Comparison of ENCODE assay signal across 15 cellular contexts in the genomic region with DNA sequence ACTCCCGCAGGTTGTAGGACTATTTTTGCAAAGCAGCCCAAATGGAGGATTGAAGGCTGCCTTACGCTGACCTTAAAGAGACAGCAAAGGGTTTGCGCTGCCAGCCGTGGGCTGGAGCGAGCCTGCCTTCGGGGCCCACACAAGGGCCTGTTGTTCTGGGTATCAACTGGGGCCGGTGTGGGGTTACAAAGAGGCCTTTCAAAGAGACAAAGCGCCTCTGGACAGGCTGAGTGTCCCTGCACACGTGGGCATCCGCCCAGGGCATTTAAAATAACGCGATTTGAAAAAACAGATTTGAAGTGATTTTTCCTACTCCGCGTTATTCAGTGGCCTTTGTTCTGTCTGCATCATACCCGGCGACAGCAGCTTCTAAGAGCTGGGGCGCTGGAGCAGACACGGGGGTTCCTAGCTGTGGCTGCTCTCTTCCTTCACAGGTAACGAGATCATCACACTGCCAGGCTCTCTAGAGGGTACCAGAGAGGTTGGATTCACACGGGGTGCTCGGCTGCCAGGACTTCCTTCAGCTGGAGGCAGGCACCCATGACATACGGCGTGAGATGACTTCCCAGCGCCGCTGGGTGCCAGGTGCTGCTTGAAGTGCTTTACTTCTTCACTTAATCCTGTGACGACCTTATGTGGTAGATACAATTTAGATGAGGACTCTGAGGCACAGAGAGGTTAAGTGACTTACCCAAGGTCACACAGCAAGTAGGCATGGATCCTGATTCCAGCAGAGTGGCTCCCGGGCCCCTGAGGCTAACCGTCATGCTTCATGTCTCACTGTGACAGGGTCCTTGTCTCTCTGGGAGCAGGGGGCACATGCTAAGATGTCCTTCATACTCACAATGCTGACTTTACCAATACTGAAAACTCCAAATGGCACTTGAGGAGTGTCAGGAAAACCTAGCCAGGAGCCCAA. TPM values are rescaled to one million over a fixed set of nuclear protein-coding genes. Genes with fewer than 3 reads are reported as not detected.
A peak's percentile ranks its signal among the peaks of the same experiment; 100 is the strongest.
DNase-seq lines count a peak whose midpoint lies in the region; ATAC-seq and TF ChIP-seq lines count a peak whose summit lies in the region.
"Had no signal": no experiment of that assay in that cellular context is flagged by ENCODE, and none has a peak within 500 bp of the region (broad histone marks: within the 10 kb centered on the region; RNA-seq: fewer than 3 reads in every experiment).

No MANE protein-coding gene starts in this region.

- intact Hi-C loops in CD4-positive, alpha-beta memory T cell (cut with micrococcal nuclease) = no loop called here

- TF ChIP-seq CTCF in HEK293 (tag by site-specific recombination; IDR thresholded peaks at IDR 0.05) = no peak

- H3K9me3 Mint-ChIP-seq in CD4-positive, alpha-beta memory T cell = no peaks in the 10 kb centered on the region

- H3K27ac ChIP-seq in HEK293 (ENCODE audit: extremely low read depth, low read depth, low read length) = no peak overlapping the region
- no peak overlapping the region for H3K27ac ChIP-seq in CD4-positive, alpha-beta memory T cell (ENCODE audit: low read depth, low read length)
- H3K27ac ChIP-seq: foreskin keratinocyte had no signal

- H3K27me3 ChIP-seq in CD4-positive, alpha-beta memory T cell (ENCODE audit: insufficient read depth, low read length) = no peaks in the 10 kb centered on the region

- H3K36me3 ChIP-seq in HEK293 (ENCODE audit: control insufficient read depth in 2 of 2, insufficient read depth in 1 of 2, low read length in 2 of 2) = no peaks in the 10 kb centered on the region
- no peaks in the 10 kb centered on the region for H3K36me3 ChIP-seq in CD4-positive, alpha-beta memory T cell (ENCODE audit: insufficient read depth, low read length)

- POLR2A ChIA-PET in HEK293 (lab: Yijun Ruan, JAX) = no interaction called here
- POLR2A ChIA-PET in CD4-positive, alpha-beta memory T cell (lab: Charles Lee; ENCODE audit: partially characterized antibody) = interaction anchor here (17.6 kb wide), 1 partner anchor 19 kb away, joined by 225 read pairs; no protein-coding TSS in a partner anchor

- H3K4me1 ChIP-seq in HEK293 (ENCODE audit: control insufficient read depth, insufficient read depth, low read length) = no peaks in the 10 kb centered on the region
- H3K4me1 ChIP-seq in CD4-positive, alpha-beta memory T cell (ENCODE audit: insufficient read depth, low read length) = peaks cover 57% of the 10 kb centered on the region

- H3K4me3 Mint-ChIP-seq in CD4-positive, alpha-beta memory T cell = no peak overlapping the region
- H3K4me3 Mint-ChIP-seq: B cell had no signal

- H3K36me3 Mint-ChIP-seq in CD4-positive, alpha-beta memory T cell = peaks cover 10 to 14% of the 10 kb centered on the region in 2 donors

- peak; percentile 0 for DNase-seq in 8988T
- DNase-seq in foreskin melanocyte = peak; percentile 93
- DNase-seq in nucleus accumbens (lab: John Stamatoyannopoulos, UW) = peak in 50 of 56 donors; percentile 61 to 94 (median 86)
- no peak for DNase-seq in NCI-H1436 treated with DMSO at 0.1 percent for 48 hours (lab: John Stamatoyannopoulos, UW)
- DNase-seq in CD4-positive, alpha-beta memory T cell = no peak
- DNase-seq: foreskin keratinocyte, NCI-H524 treated with DMSO at 0.1 percent for 48 hours, T1000 had no signal

- CTCF ChIA-PET in HEK293 (lab: Yijun Ruan, JAX) = interaction anchor here (0.5 to 0.7 kb wide), 2 partner anchors 35 to 916 kb away, joined by 3 to 4 read pairs; no protein-coding TSS in a partner anchor
- CTCF ChIA-PET in CD4-positive, alpha-beta memory T cell (lab: Charles Lee; ENCODE audit: partially characterized antibody) = interaction anchor here (1.0 to 8.2 kb wide), 4 partner anchors 18 to 34 kb away, joined by 5 to 61 read pairs (median 12); no protein-coding TSS in a partner anchor

- no peak overlapping the region for H3K4me3 ChIP-seq in HEK293 (ENCODE audit: low read depth, low read length)
- H3K4me3 ChIP-seq in CD4-positive, alpha-beta memory T cell (ENCODE audit: low read length in 2 of 2) = no peak overlapping the region

- H3K9me3 ChIP-seq in HEK293 (ENCODE audit: control insufficient read depth, insufficient read depth, low read depth, low read length) = no peaks in the 10 kb centered on the region
- H3K9me3 ChIP-seq in CD4-positive, alpha-beta memory T cell (ENCODE audit: control insufficient read depth in 1 of 2, low read length in 2 of 2) = no peaks in the 10 kb centered on the region

- peak overlapping the region in 2 of 7 donors; percentile 30 to 51 for H3K27ac Mint-ChIP-seq in CD4-positive, alpha-beta memory T cell
- H3K27ac Mint-ChIP-seq: B cell had no signal

- H3K4me1 Mint-ChIP-seq in CD4-positive, alpha-beta memory T cell = peaks cover 31 to 66% (median 46%) of the 10 kb centered on the region in 4 donors
- H3K4me1 Mint-ChIP-seq: B cell had no signal

- no peaks in the 10 kb centered on the region for H3K27me3 Mint-ChIP-seq in CD4-positive, alpha-beta memory T cell

- ATAC-seq in GM19467 (IDR thresholded peaks at IDR 0.05; ENCODE audit: unreplicated experiment) = no peak
- no peak for ATAC-seq in HG02798 (IDR thresholded peaks at IDR 0.05; ENCODE audit: poor library complexity, unreplicated experiment)
- ATAC-seq: foreskin keratinocyte had no signal

TF ChIP-seq in HEK293, 187 proteins besides CTCF, POLR2A, EP300 and RAD21:
- TF ChIP-seq ZNF768 (tag by site-specific recombination; IDR thresholded peaks at IDR 0.05) (peak; percentile 65), ZNF133 (tag by site-specific recombination; IDR thresholded peaks at IDR 0.05) (no peak)

RNA-seq across cellular contexts. Expression of a gene that starts 32.3 kb away (rescaled TPM):
- 100 to 1,000 TPM; 108 to 113 TPM for total RNA-seq in CD4-positive, alpha-beta memory T cell
- 100 to 1,000 TPM; 271 to 274 TPM for polyA plus RNA-seq in CD4-positive, alpha-beta memory T cell
- total RNA-seq: foreskin keratinocyte, HT1080, liver, osteoblast had no signal
- polyA plus RNA-seq: foreskin keratinocyte had no signal

Comparison
In these comparisons a context has a peak if more than half of its experiments do, and no peak if none do; other contexts are left out.
1. DNase-seq: peak in 8988T (single experiment), foreskin melanocyte (single experiment) and nucleus accumbens (50 of 56); none in NCI-H1436 treated with DMSO at 0.1 percent for 48 hours (single experiment) and CD4-positive, alpha-beta memory T cell (0 of 5).